In genomic region chr2:205739618-205740017, GRCh38 we compare ENCODE assay signal across 20 cellular contexts.
"Had no signal": no experiment of that assay in that cellular context is flagged by ENCODE, and none has a peak within 500 bp of the region (broad histone marks: within the 10 kb centered on the region; RNA-seq: fewer than 3 reads in every experiment).

No MANE protein-coding gene starts in this region.

- H3K4me3 Mint-ChIP-seq: activated CD8-positive, alpha-beta T cell treated with anti-CD3 and anti-CD28 coated beads, Interleukin-2, amount 10 ng/mL, durations not matched to agents 7 days and 5 days; activated T-helper 1 cell treated with anti-CD3 and anti-CD28 coated beads, Interleukin-12 subunit alpha, Interleukin-12 subunit beta, Interleukin-2, Interleukin-4 antibody, amounts not matched to agents 30 ng/mL and 10 ng/mL and 1 ng/mL, durations not matched to agents 14 hours and 24 hours and 36 hours; naive B cell; T-helper 17 cell had no signal

- H3K27me3 Mint-ChIP-seq: progenitor cell of endocrine pancreas had no signal

- DNase-seq: activated CD4-positive, alpha-beta T cell treated with anti-CD3 and anti-CD28 coated beads for 48 hours; activated CD4-positive, CD25-positive, alpha-beta regulatory T cell; activated CD8-positive, alpha-beta T cell treated with anti-CD3 and anti-CD28 coated beads, Interleukin-2, amount 10 ng/mL, durations not matched to agents 7 days and 5 days; activated gamma-delta T cell; activated naive CD4-positive, alpha-beta T cell treated with anti-CD3 and anti-CD28 coated beads, Interleukin-2, amount 50 U/mL, for 16 hours; anterior cingulate cortex; body of pancreas; kidney; naive B cell; spleen; stimulated activated CD4-positive, alpha-beta T cell treated with anti-CD3 and anti-CD28 coated beads, Interleukin-4, amount 100 ng/mL, for 1 hour; stimulated activated naive CD4-positive, alpha-beta T cell treated with Interleukin-2 at 50 U/mL for 16 hours; T-helper 17 cell; upper lobe of left lung had no signal

- H3K27ac Mint-ChIP-seq: activated CD8-positive, alpha-beta T cell treated with anti-CD3 and anti-CD28 coated beads, Interleukin-2, amount 10 ng/mL, durations not matched to agents 7 days and 5 days; activated T-helper 1 cell treated with anti-CD3 and anti-CD28 coated beads, Interleukin-12 subunit alpha, Interleukin-12 subunit beta, Interleukin-2, Interleukin-4 antibody, amounts not matched to agents 30 ng/mL and 10 ng/mL and 1 ng/mL, durations not matched to agents 14 hours and 24 hours and 36 hours; progenitor cell of endocrine pancreas; T-helper 17 cell had no signal

- ATAC-seq: activated CD8-positive, alpha-beta T cell treated with anti-CD3 and anti-CD28 coated beads, Interleukin-2, amount 10 ng/mL, durations not matched to agents 7 days and 5 days; body of pancreas; left lobe of liver; T-helper 17 cell had no signal

- H3K27me3 ChIP-seq: body of pancreas, cardiac muscle cell, spleen, upper lobe of left lung had no signal

- H3K4me3 ChIP-seq: body of pancreas, cardiac muscle cell, lung, spleen, upper lobe of left lung had no signal

- H3K4me1 Mint-ChIP-seq: T-helper 17 cell had no signal

- H3K9me3 Mint-ChIP-seq: activated T-helper 1 cell treated with anti-CD3 and anti-CD28 coated beads, Interleukin-12 subunit alpha, Interleukin-12 subunit beta, Interleukin-2, Interleukin-4 antibody, amounts not matched to agents 30 ng/mL and 10 ng/mL and 1 ng/mL, durations not matched to agents 14 hours and 24 hours and 36 hours; naive B cell had no signal

- H3K4me1 ChIP-seq: body of pancreas had no signal

- H3K9me3 ChIP-seq: body of pancreas, spleen, upper lobe of left lung had no signal

- H3K27ac ChIP-seq: body of pancreas, cardiac muscle cell, epithelial cell of prostate, spleen, upper lobe of left lung had no signal
